In genomic region chr2:42927334-42928160, GRCh38 we compare ENCODE assay signal across 11 cellular contexts.
DNase-seq lines count a peak whose midpoint lies in the region; ATAC-seq and TF ChIP-seq lines count a peak whose summit lies in the region.
"Had no signal": no experiment of that assay in that cellular context is flagged by ENCODE, and none has a peak within 500 bp of the region (broad histone marks: within the 10 kb centered on the region; RNA-seq: fewer than 3 reads in every experiment).

No MANE protein-coding gene starts in this region.

- H3K27me3 Mint-ChIP-seq in naive thymus-derived CD8-positive, alpha-beta T cell: peaks cover 0 to 2% (median 0%) of the 10 kb centered on the region in 5 donors

- POLR2A ChIA-PET in naive thymus-derived CD8-positive, alpha-beta T cell (lab: Charles Lee): no interaction called here

- H3K4me3 ChIP-seq in HUES48 (ENCODE audit: low read depth, low read length): no peak overlapping the region
- no peak overlapping the region for H3K4me3 ChIP-seq in skin epidermis
- H3K4me3 ChIP-seq in lower leg skin (ENCODE audit: low read depth, poor library complexity, severe bottlenecking): no peak overlapping the region

- no peaks in the 10 kb centered on the region for H3K27me3 ChIP-seq in HUES48 (ENCODE audit: control insufficient read depth, insufficient read depth, low read length)

- TF ChIP-seq CTCF in VCaP (conservative IDR thresholded peaks at IDR 0.05): no peak
- no peak for TF ChIP-seq CTCF in lower leg skin (IDR thresholded peaks at IDR 0.05)

- H3K36me3 Mint-ChIP-seq in naive thymus-derived CD8-positive, alpha-beta T cell: peaks cover 0 to 2% (median 0%) of the 10 kb centered on the region in 3 donors
- H3K36me3 Mint-ChIP-seq: activated naive CD4-positive, alpha-beta T cell treated with anti-CD3 and anti-CD28 coated beads, Interleukin-2, amount 50 U/mL, for 72 hours; stimulated activated naive B cell treated with anti-CD40 and anti-IgM and Interleukin-4, amounts not matched to agents 10 μg/mL and 1 μg/mL and 100 μg/mL, for 72 hours had no signal

- DNase-seq in left kidney (ENCODE audit: low read depth, low spot score) (peak; percentile 94), lower leg skin (ENCODE audit: low spot score in 2 of 2) (no peak), epidermal melanocyte (ENCODE audit: insufficient read length, low spot score) (no peak)
- no peak for DNase-seq in naive thymus-derived CD8-positive, alpha-beta T cell
- DNase-seq in activated CD8-positive, alpha-beta memory T cell treated with anti-CD3 and anti-CD28 coated beads, Interleukin-2, amount 50 U/mL, for 4 hours: no peak
- DNase-seq: activated B cell treated with CpG ODN at 0.5 μM for 24 hours; stimulated activated naive B cell treated with anti-CD40 and anti-IgM and Interleukin-4, amounts not matched to agents 10 μg/mL and 1 μg/mL and 100 μg/mL, for 72 hours had no signal

- no peak overlapping the region for H3K9ac ChIP-seq in HUES48 (ENCODE audit: low read depth, low read length)

- H3K27ac Mint-ChIP-seq in naive thymus-derived CD8-positive, alpha-beta T cell: no peak overlapping the region
- H3K27ac Mint-ChIP-seq: activated B cell treated with CpG ODN at 0.5 μM for 24 hours; activated naive CD4-positive, alpha-beta T cell treated with anti-CD3 and anti-CD28 coated beads, Interleukin-2, amount 50 U/mL, for 72 hours; stimulated activated naive B cell treated with anti-CD40 and anti-IgM and Interleukin-4, amounts not matched to agents 10 μg/mL and 1 μg/mL and 100 μg/mL, for 72 hours had no signal

- TF ChIP-seq POLR2A in lower leg skin (IDR thresholded peaks at IDR 0.05): no peak

- peak overlapping the region; percentile 99 for H3K27ac ChIP-seq in HUES48 (ENCODE audit: low read depth, low read length)
- peak overlapping the region; percentile 62; the same call in 1 of the 2 replicates for H3K27ac ChIP-seq in VCaP
- H3K27ac ChIP-seq in skin epidermis: peak overlapping the region in 19 of 21 experiments; percentile 19 to 95 (median 81)

- WGBS in lower leg skin, 2 donors: 55 to 59% methylated on average over 10 of the region's 10 CpGs

- H3K4me1 Mint-ChIP-seq in naive thymus-derived CD8-positive, alpha-beta T cell: peaks cover 0 to 2% (median 0%) of the 10 kb centered on the region in 4 donors
- H3K4me1 Mint-ChIP-seq: activated B cell treated with CpG ODN at 0.5 μM for 24 hours had no signal

- no peaks in the 10 kb centered on the region for H3K9me3 ChIP-seq in HUES48 (ENCODE audit: control insufficient read depth, insufficient read depth, low read length)

- ATAC-seq in naive thymus-derived CD8-positive, alpha-beta T cell: no peak
- ATAC-seq: activated naive CD4-positive, alpha-beta T cell treated with anti-CD3 and anti-CD28 coated beads, Interleukin-2, amount 50 U/mL, for 72 hours had no signal

- peaks cover 67% of the 10 kb centered on the region for H3K4me1 ChIP-seq in HUES48 (ENCODE audit: control insufficient read depth, insufficient read depth, low read length)

- no peaks in the 10 kb centered on the region for H3K9me3 Mint-ChIP-seq in naive thymus-derived CD8-positive, alpha-beta T cell
- H3K9me3 Mint-ChIP-seq: activated B cell treated with CpG ODN at 0.5 μM for 24 hours; activated naive CD4-positive, alpha-beta T cell treated with anti-CD3 and anti-CD28 coated beads, Interleukin-2, amount 50 U/mL, for 72 hours; stimulated activated naive B cell treated with anti-CD40 and anti-IgM and Interleukin-4, amounts not matched to agents 10 μg/mL and 1 μg/mL and 100 μg/mL, for 72 hours had no signal

- no peaks in the 10 kb centered on the region for H3K36me3 ChIP-seq in HUES48 (ENCODE audit: control insufficient read depth, insufficient read depth, low read length)

- H3K4me3 Mint-ChIP-seq in naive thymus-derived CD8-positive, alpha-beta T cell: no peak overlapping the region
- H3K4me3 Mint-ChIP-seq: activated B cell treated with CpG ODN at 0.5 μM for 24 hours; stimulated activated naive B cell treated with anti-CD40 and anti-IgM and Interleukin-4, amounts not matched to agents 10 μg/mL and 1 μg/mL and 100 μg/mL, for 72 hours had no signal

- intact Hi-C loops in lower leg skin (cut with DNase I; ENCODE audit: low total_unique reads): no loop called here
